15 cellular contexts compared by ENCODE assay signal in the genomic region with DNA sequence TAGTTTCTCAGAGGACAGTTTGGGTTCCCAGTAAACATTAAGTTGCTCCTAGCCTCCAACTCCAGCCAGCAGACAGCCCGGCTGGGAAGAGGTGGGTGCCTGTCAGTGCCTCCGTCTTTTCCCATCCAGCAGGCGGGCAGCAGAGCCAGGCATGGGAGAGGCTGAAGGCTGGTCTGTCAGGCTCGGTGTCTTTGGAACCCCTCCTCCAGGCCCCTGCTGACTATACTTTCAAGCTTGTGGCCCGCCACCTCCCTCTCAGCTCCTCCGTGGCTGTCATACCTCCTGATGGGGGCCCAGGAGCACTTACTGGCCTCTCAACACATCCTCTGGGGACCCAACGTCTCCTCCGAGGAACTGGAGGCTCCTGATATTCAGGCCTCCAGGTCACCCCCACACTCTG.
A peak's percentile ranks its signal among the peaks of the same experiment; 100 is the strongest.
DNase-seq lines count a peak whose midpoint lies in the region; ATAC-seq and TF ChIP-seq lines count a peak whose summit lies in the region.
"Had no signal": no experiment of that assay in that cellular context is flagged by ENCODE, and none has a peak within 500 bp of the region (broad histone marks: within the 10 kb centered on the region; RNA-seq: fewer than 3 reads in every experiment).

No MANE protein-coding gene starts in this region.

- intact Hi-C loops in cardiac septum (cut with DNase I) = no loop called here
- intact Hi-C loops in left ventricle myocardium inferior (cut with micrococcal nuclease) = no loop called here
- intact Hi-C loops in spleen (cut with DNase I; ENCODE audit: low total_unique reads) = no loop called here

- no peaks in the 10 kb centered on the region for H3K9me3 ChIP-seq in left ventricle myocardium inferior (replicated peaks)
- H3K9me3 ChIP-seq in spleen = no peaks in the 10 kb centered on the region
- H3K9me3 ChIP-seq: BLaER1 treated with 17β-estradiol and CSF1 and Interleukin-3, amounts not matched to agents 10 nM and 100 nM; Caco-2; HAP-1 had no signal

- H3K4me3 ChIP-seq in left ventricle myocardium inferior (no peak overlapping the region), spleen (no peak overlapping the region)
- H3K4me3 ChIP-seq: BLaER1 treated with 17β-estradiol and CSF1 and Interleukin-3, amounts not matched to agents 10 nM and 100 nM; HAP-1 had no signal

- TF ChIP-seq CTCF in left ventricle myocardium inferior (IDR thresholded peaks at IDR 0.05; ENCODE audit: borderline replicate concordance) = no peak
- TF ChIP-seq CTCF in spleen (IDR thresholded peaks at IDR 0.05 in 8 of 11, conservative IDR thresholded peaks at IDR 0.05 in 3 of 11) = no peak

- TF ChIP-seq POLR2A in spleen (IDR thresholded peaks at IDR 0.05) = no peak

- H3K4me1 ChIP-seq in left ventricle myocardium inferior = peaks cover 18% of the 10 kb centered on the region
- no peaks in the 10 kb centered on the region for H3K4me1 ChIP-seq in spleen
- H3K4me1 ChIP-seq: BLaER1 treated with 17β-estradiol and CSF1 and Interleukin-3, amounts not matched to agents 10 nM and 100 nM; Caco-2; HAP-1 had no signal

- H3K36me3 ChIP-seq in left ventricle myocardium inferior (no peaks in the 10 kb centered on the region), spleen (no peaks in the 10 kb centered on the region)
- H3K36me3 ChIP-seq: BLaER1 treated with 17β-estradiol and CSF1 and Interleukin-3, amounts not matched to agents 10 nM and 100 nM; HAP-1 had no signal

- H3K27me3 ChIP-seq in left ventricle myocardium inferior (ENCODE audit: low read depth) (peaks cover 7% of the 10 kb centered on the region), spleen (replicated peaks in 1 of 7) (peaks cover 0 to 26% (median 0%) of the 10 kb centered on the region in 7 donors)
- H3K27me3 ChIP-seq: BLaER1 treated with 17β-estradiol and CSF1 and Interleukin-3, amounts not matched to agents 10 nM and 100 nM had no signal

- 72 to 89% (median 79%) methylated on average over 3 to 8 of the region's 8 CpGs for WGBS in spleen, 5 donors

- no peak overlapping the region for H3K27ac ChIP-seq in left ventricle myocardium inferior (replicated peaks)
- no peak overlapping the region for H3K27ac ChIP-seq in spleen
- H3K27ac ChIP-seq: BLaER1 treated with 17β-estradiol and CSF1 and Interleukin-3, amounts not matched to agents 10 nM and 100 nM had no signal

- DNase-seq in cardiac septum (ENCODE audit: low spot score) (peak; percentile 57), left ventricle myocardium inferior (no peak), ecto neural progenitor cell (ENCODE audit: low spot score) (peak; percentile 33), mesenteric fat pad (ENCODE audit: low spot score) (peak; percentile 67), spleen (peak; percentile 23)
- DNase-seq in stimulated activated naive CD8-positive, alpha-beta T cell treated with anti-CD3 and anti-CD28 coated beads, Interleukin-15, Interleukin-2, amounts not matched to agents 100 U/mL and 50 U/mL, for 24 hours = no peak
- DNase-seq: 8988T; Caco-2; CD4-positive, CD25-positive, alpha-beta regulatory T cell; CD8-positive, alpha-beta memory T cell; GOT3 had no signal

- ATAC-seq in stimulated activated naive CD8-positive, alpha-beta T cell treated with anti-CD3 and anti-CD28 coated beads, Interleukin-15, Interleukin-2, amounts not matched to agents 100 U/mL and 50 U/mL, for 24 hours = no peak
- ATAC-seq in HG02852 (IDR thresholded peaks at IDR 0.05; ENCODE audit: unreplicated experiment) (no peak), GM21367 (IDR thresholded peaks at IDR 0.05; ENCODE audit: unreplicated experiment) (no peak)

Comparison
In these comparisons a context has a peak if more than half of its experiments do, and no peak if none do; other contexts are left out.
1. DNase-seq: peak in cardiac septum (single experiment), ecto neural progenitor cell (single experiment), mesenteric fat pad (single experiment) and spleen (single experiment); none in left ventricle myocardium inferior (single experiment) and stimulated activated naive CD8-positive, alpha-beta T cell treated with anti-CD3 and anti-CD28 coated beads, Interleukin-15, Interleukin-2, amounts not matched to agents 100 U/mL and 50 U/mL, for 24 hours (single experiment).